In genomic region chr6:43714311-43715055, GRCh38 we compare ENCODE assay signal across 1 cellular context.
A peak's percentile ranks its signal among the peaks of the same experiment; 100 is the strongest.
TF ChIP-seq lines count a peak whose summit lies in the region.

No MANE protein-coding gene starts in this region.

TF ChIP-seq in GM12878, 131 proteins besides CTCF, POLR2A, EP300 and RAD21 (continued from another document):
- TF ChIP-seq CHD1 (IDR thresholded peaks at IDR 0.05; ENCODE audit: low read depth, low read length) (0 out of 2 replicates have a peak, but pooled peaks have one; percentile 57), BHLHE40 (IDR thresholded peaks at IDR 0.05; ENCODE audit: borderline replicate concordance in 1 of 2, low read depth in 2 of 2, low read length in 1 of 2) (peak; percentile 68 to 80; a peak in 3 of 4 replicates), POLR2AphosphoS2 (IDR thresholded peaks at IDR 0.05; ENCODE audit: low read depth, low read length) (no peak), SRF (IDR thresholded peaks at IDR 0.05; ENCODE audit: low read depth in 2 of 2, low read length in 2 of 2) (0 out of 4 replicates have a peak, but pooled peaks of 1 of the 2 experiments have one; percentile 5), SUPT20H (IDR thresholded peaks at IDR 0.05; ENCODE audit: borderline replicate concordance, control insufficient read depth, low read depth, low read length) (no peak), PAX5 (IDR thresholded peaks at IDR 0.05; ENCODE audit: borderline replicate concordance, low read depth, low read length) (no peak; the same call in 1 of the 2 replicates), FOS (IDR thresholded peaks at IDR 0.05; ENCODE audit: borderline replicate concordance, extremely low read depth, insufficient read length) (no peak), EZH2 (IDR thresholded peaks at IDR 0.05; ENCODE audit: borderline replicate concordance, control insufficient read depth, low read depth, low read length) (no peak), IKZF2 (IDR thresholded peaks at IDR 0.05) (peak; percentile 87 to 90), IKZF1 (conservative IDR thresholded peaks at IDR 0.05) (peak; percentile 91), ZNF24 (IDR thresholded peaks at IDR 0.05) (no peak), KLF5 (IDR thresholded peaks at IDR 0.05; ENCODE audit: partially characterized antibody) (no peak), EED (IDR thresholded peaks at IDR 0.05; ENCODE audit: low read depth) (peak; percentile 75; the same call in 1 of the 2 replicates), CREB1 (IDR thresholded peaks at IDR 0.05; ENCODE audit: low read depth) (no peak), CUX1 (IDR thresholded peaks at IDR 0.05; ENCODE audit: insufficient replicate concordance, low read depth, low read length) (no peak), NRF1 (conservative IDR thresholded peaks at IDR 0.05; ENCODE audit: low read depth, low read length) (no peak), ZBTB4 (CRISPR knock-in tag; IDR thresholded peaks at IDR 0.05) (no peak), PAX8 (IDR thresholded peaks at IDR 0.05) (no peak), TCF3 (IDR thresholded peaks at IDR 0.05; ENCODE audit: borderline replicate concordance, insufficient read depth, low read depth, low read length) (no peak), SIN3A (IDR thresholded peaks at IDR 0.05; ENCODE audit: low read depth, low read length) (no peak), ZNF217 (IDR thresholded peaks at IDR 0.05) (no peak), YY1 (IDR thresholded peaks at IDR 0.05; ENCODE audit: low read depth, low read length) (no peak), STAT1 (conservative IDR thresholded peaks at IDR 0.05) (no peak), BMI1 (IDR thresholded peaks at IDR 0.05; ENCODE audit: borderline replicate concordance) (no peak), SKIL (IDR thresholded peaks at IDR 0.05; ENCODE audit: low read depth, poor library complexity, severe bottlenecking) (peak; percentile 6), RELA (IDR thresholded peaks at IDR 0.05; ENCODE audit: borderline replicate concordance, partially characterized antibody) (no peak), JUND (IDR thresholded peaks at IDR 0.05; ENCODE audit: low read depth, low read length) (no peak), E2F4 (IDR thresholded peaks at IDR 0.05; ENCODE audit: low read depth, low read length) (no peak), NR2C1 (IDR thresholded peaks at IDR 0.05) (no peak), ZBED1 (IDR thresholded peaks at IDR 0.05; ENCODE audit: borderline replicate concordance) (no peak), MAX (IDR thresholded peaks at IDR 0.05; ENCODE audit: low read depth, low read length) (0 out of 2 replicates have a peak, but pooled peaks have one; percentile 23), TBL1XR1 (IDR thresholded peaks at IDR 0.05; ENCODE audit: low read depth, low read length) (no peak; the same call in 1 of the 2 replicates), CBX5 (IDR thresholded peaks at IDR 0.05; ENCODE audit: low read depth) (no peak), MTA2 (IDR thresholded peaks at IDR 0.05; ENCODE audit: low read depth) (peak; percentile 61; the same call in 1 of the 2 replicates)
- TF ChIP-seq, protein P1, sequence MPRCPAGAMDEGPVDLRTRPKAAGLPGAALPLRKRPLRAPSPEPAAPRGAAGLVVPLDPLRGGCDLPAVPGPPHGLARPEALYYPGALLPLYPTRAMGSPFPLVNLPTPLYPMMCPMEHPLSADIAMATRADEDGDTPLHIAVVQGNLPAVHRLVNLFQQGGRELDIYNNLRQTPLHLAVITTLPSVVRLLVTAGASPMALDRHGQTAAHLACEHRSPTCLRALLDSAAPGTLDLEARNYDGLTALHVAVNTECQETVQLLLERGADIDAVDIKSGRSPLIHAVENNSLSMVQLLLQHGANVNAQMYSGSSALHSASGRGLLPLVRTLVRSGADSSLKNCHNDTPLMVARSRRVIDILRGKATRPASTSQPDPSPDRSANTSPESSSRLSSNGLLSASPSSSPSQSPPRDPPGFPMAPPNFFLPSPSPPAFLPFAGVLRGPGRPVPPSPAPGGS (IDR thresholded peaks at IDR 0.05; ENCODE audit: borderline replicate concordance, insufficient read depth, low read depth, low read length, poor library complexity, severe bottlenecking): peak; percentile 77
- TF ChIP-seq, protein P2, sequence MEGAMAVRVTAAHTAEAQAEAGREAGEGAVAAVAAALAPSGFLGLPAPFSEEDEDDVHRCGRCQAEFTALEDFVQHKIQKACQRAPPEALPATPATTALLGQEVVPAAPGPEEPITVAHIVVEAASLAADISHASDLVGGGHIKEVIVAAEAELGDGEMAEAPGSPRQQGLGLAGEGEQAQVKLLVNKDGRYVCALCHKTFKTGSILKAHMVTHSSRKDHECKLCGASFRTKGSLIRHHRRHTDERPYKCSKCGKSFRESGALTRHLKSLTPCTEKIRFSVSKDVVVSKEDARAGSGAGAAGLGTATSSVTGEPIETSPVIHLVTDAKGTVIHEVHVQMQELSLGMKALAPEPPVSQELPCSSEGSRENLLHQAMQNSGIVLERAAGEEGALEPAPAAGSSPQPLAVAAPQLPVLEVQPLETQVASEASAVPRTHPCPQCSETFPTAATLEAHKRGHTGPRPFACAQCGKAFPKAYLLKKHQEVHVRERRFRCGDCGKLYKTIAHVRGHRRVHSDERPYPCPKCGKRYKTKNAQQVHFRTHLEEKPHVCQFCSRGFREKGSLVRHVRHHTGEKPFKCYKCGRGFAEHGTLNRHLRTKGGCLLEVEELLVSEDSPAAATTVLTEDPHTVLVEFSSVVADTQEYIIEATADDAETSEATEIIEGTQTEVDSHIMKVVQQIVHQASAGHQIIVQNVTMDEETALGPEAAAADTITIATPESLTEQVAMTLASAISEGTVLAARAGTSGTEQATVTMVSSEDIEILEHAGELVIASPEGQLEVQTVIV (IDR thresholded peaks at IDR 0.05; ENCODE audit: borderline replicate concordance, partially characterized antibody): no peak
- TF ChIP-seq, protein P3, sequence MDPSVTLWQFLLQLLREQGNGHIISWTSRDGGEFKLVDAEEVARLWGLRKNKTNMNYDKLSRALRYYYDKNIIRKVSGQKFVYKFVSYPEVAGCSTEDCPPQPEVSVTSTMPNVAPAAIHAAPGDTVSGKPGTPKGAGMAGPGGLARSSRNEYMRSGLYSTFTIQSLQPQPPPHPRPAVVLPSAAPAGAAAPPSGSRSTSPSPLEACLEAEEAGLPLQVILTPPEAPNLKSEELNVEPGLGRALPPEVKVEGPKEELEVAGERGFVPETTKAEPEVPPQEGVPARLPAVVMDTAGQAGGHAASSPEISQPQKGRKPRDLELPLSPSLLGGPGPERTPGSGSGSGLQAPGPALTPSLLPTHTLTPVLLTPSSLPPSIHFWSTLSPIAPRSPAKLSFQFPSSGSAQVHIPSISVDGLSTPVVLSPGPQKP (IDR thresholded peaks at IDR 0.05; ENCODE audit: low read depth, low read length): 0 out of 2 replicates have a peak, but pooled peaks have one; percentile 22
TF ChIP-seq in GM12878: peak in this region for 16.
